In genomic region chr9:99967457-99967856, GRCh38 we compare ENCODE assay signal across 21 cellular contexts.
A peak's percentile ranks its signal among the peaks of the same experiment; 100 is the strongest.
DNase-seq lines count a peak whose midpoint lies in the region; ATAC-seq, FAIRE-seq and TF ChIP-seq lines count a peak whose summit lies in the region.
"Had no signal": no experiment of that assay in that cellular context is flagged by ENCODE, and none has a peak within 500 bp of the region (broad histone marks: within the 10 kb centered on the region; RNA-seq: fewer than 3 reads in every experiment).

No MANE protein-coding gene starts in this region.

- no peak overlapping the region for H3K27ac Mint-ChIP-seq in endothelial cell (ENCODE audit: unreplicated experiment)
- peak overlapping the region; percentile 47 for H3K27ac Mint-ChIP-seq in progenitor cell of endocrine pancreas
- peak overlapping the region in 3 of 10 donors; percentile 5 to 69 (median 61) for H3K27ac Mint-ChIP-seq in naive thymus-derived CD8-positive, alpha-beta T cell

- H3K9ac ChIP-seq in HUES64 (ENCODE audit: low read depth, low read length) (no peak overlapping the region), kidney (ENCODE audit: low read length in 2 of 2) (no peak overlapping the region)

- DNase-seq in NCI-H1417 (lab: John Stamatoyannopoulos, UW) (peak in 2 of 3 experiments; percentile 3 to 54), NCI-H1417 treated with DMSO at 0.1 percent for 48 hours (lab: John Stamatoyannopoulos, UW) (no peak), endothelial cell (ENCODE audit: low spot score) (no peak), progenitor cell of endocrine pancreas (ENCODE audit: low spot score, unreplicated experiment) (no peak), HUDEP-2 (lab: John Stamatoyannopoulos, UW; ENCODE audit: unreplicated experiment in 76 of 76) (no peak), kidney (no peak)
- DNase-seq in naive thymus-derived CD8-positive, alpha-beta T cell: no peak
- DNase-seq: BE2C; CD8-positive, alpha-beta memory T cell; DND-41; GDM1; NCI-H1105; NCI-H1930; NCI-H2171; NCI-H446; NK-92 treated with Interleukin-12 subunit alpha and Interleukin-12 subunit beta, amount 100 ng/mL, for 24 hours; OCI-M1; SHP77 treated with DMSO at 0.1 percent for 48 hours had no signal

- intact Hi-C loops in kidney (cut with DNase I): no loop called here

- H3K27ac ChIP-seq in HUES64 (ENCODE audit: low read depth, low read length) (peak overlapping the region; percentile 41; the same call in 1 of the 2 replicates), kidney (ENCODE audit: low read depth in 2 of 2, low read length in 2 of 2) (no peak overlapping the region)
- H3K27ac ChIP-seq: 22Rv1 had no signal

- H3K27me3 Mint-ChIP-seq in endothelial cell (ENCODE audit: unreplicated experiment) (no peaks in the 10 kb centered on the region), progenitor cell of endocrine pancreas (no peaks in the 10 kb centered on the region)
- no peaks in the 10 kb centered on the region for H3K27me3 Mint-ChIP-seq in naive thymus-derived CD8-positive, alpha-beta T cell
- H3K27me3 Mint-ChIP-seq: CD8-positive, alpha-beta memory T cell had no signal

- no peak for ATAC-seq in naive thymus-derived CD8-positive, alpha-beta T cell
- ATAC-seq: GM12878 had no signal

- FAIRE-seq in kidney (lab: Jason Lieb, UNC): no peak
- FAIRE-seq: GM12878 had no signal

- peaks cover 8% of the 10 kb centered on the region for H3K36me3 Mint-ChIP-seq in endothelial cell (ENCODE audit: low read depth, unreplicated experiment)
- peaks cover 11% of the 10 kb centered on the region for H3K36me3 Mint-ChIP-seq in progenitor cell of endocrine pancreas (ENCODE audit: insufficient read depth)
- H3K36me3 Mint-ChIP-seq in naive thymus-derived CD8-positive, alpha-beta T cell: peaks cover 6 to 75% (median 15%) of the 10 kb centered on the region in 3 donors

- H3K9me3 ChIP-seq in HUES64 (ENCODE audit: insufficient read depth, low read depth, low read length): no peaks in the 10 kb centered on the region
- no peaks in the 10 kb centered on the region for H3K9me3 ChIP-seq in kidney (ENCODE audit: control insufficient read depth in 1 of 2, low read length in 2 of 2)
- H3K9me3 ChIP-seq: BE2C had no signal

- TF ChIP-seq CTCF in endothelial cell (IDR thresholded peaks at IDR 0.05; ENCODE audit: unreplicated experiment) (no peak), progenitor cell of endocrine pancreas (IDR thresholded peaks at IDR 0.05; ENCODE audit: unreplicated experiment) (no peak), kidney (IDR thresholded peaks at IDR 0.05; ENCODE audit: borderline replicate concordance, extremely low read depth, insufficient read depth) (no peak)

- POLR2A ChIA-PET in naive thymus-derived CD8-positive, alpha-beta T cell (lab: Charles Lee): no interaction called here

- no peaks in the 10 kb centered on the region for H3K27me3 ChIP-seq in HUES64 (ENCODE audit: insufficient read depth, low read length)
- H3K27me3 ChIP-seq: BE2C had no signal

- H3K9me3 Mint-ChIP-seq in endothelial cell (ENCODE audit: unreplicated experiment): no peaks in the 10 kb centered on the region
- no peaks in the 10 kb centered on the region for H3K9me3 Mint-ChIP-seq in progenitor cell of endocrine pancreas (ENCODE audit: low read depth)
- no peaks in the 10 kb centered on the region for H3K9me3 Mint-ChIP-seq in naive thymus-derived CD8-positive, alpha-beta T cell
- H3K9me3 Mint-ChIP-seq: CD8-positive, alpha-beta memory T cell had no signal

- H3K4me1 ChIP-seq in HUES64 (ENCODE audit: insufficient read depth, low read length): peaks cover 30% of the 10 kb centered on the region
- peaks cover 0 to 3% of the 10 kb centered on the region in 2 donors for H3K4me1 ChIP-seq in kidney (ENCODE audit: control insufficient read depth in 1 of 2, insufficient read depth in 1 of 2, low read depth in 1 of 2, low read length in 2 of 2)
- H3K4me1 ChIP-seq: BE2C had no signal

- H3K4me1 Mint-ChIP-seq in endothelial cell (ENCODE audit: unreplicated experiment) (peaks cover 7% of the 10 kb centered on the region), progenitor cell of endocrine pancreas (ENCODE audit: low read depth) (peaks cover 14% of the 10 kb centered on the region)
- H3K4me1 Mint-ChIP-seq in naive thymus-derived CD8-positive, alpha-beta T cell: no peaks in the 10 kb centered on the region

- WGBS in HUES64: 53% methylated on average over 2 of the region's 2 CpGs

- peak overlapping the region; percentile 12 for H3K4me3 Mint-ChIP-seq in endothelial cell (ENCODE audit: unreplicated experiment)
- H3K4me3 Mint-ChIP-seq in progenitor cell of endocrine pancreas (ENCODE audit: low read depth): no peak overlapping the region
- no peak overlapping the region for H3K4me3 Mint-ChIP-seq in naive thymus-derived CD8-positive, alpha-beta T cell
- H3K4me3 Mint-ChIP-seq: CD8-positive, alpha-beta memory T cell had no signal

- H3K36me3 ChIP-seq in HUES64 (ENCODE audit: insufficient read depth, low read length) (no peaks in the 10 kb centered on the region), kidney (ENCODE audit: control insufficient read depth in 1 of 2, insufficient read depth in 2 of 2, low read length in 2 of 2) (peaks cover 0 to 2% of the 10 kb centered on the region in 2 donors)

- H3K4me3 ChIP-seq in HUES64 (ENCODE audit: low read length): no peak overlapping the region
- no peak overlapping the region for H3K4me3 ChIP-seq in kidney (ENCODE audit: low read length in 2 of 2)
- H3K4me3 ChIP-seq: GM12878 had no signal

Comparison
In these comparisons a context has a peak if more than half of its experiments do, and no peak if none do; other contexts are left out.
1. DNase-seq: peak in NCI-H1417 (2 of 3); none in NCI-H1417 treated with DMSO at 0.1 percent for 48 hours (single experiment), endothelial cell (single experiment), progenitor cell of endocrine pancreas (single experiment), naive thymus-derived CD8-positive, alpha-beta T cell (0 of 10), HUDEP-2 (0 of 76) and kidney (single experiment).